In genomic region chr9:125295642-125296041, GRCh38 we compare ENCODE assay signal across 22 cellular contexts.
"Had no signal": no experiment of that assay in that cellular context is flagged by ENCODE, and none has a peak within 500 bp of the region (broad histone marks: within the 10 kb centered on the region; RNA-seq: fewer than 3 reads in every experiment).

No MANE protein-coding gene starts in this region.

- H3K27ac Mint-ChIP-seq: nephron progenitor cell; stimulated activated naive B cell treated with anti-CD40 and anti-IgM and Interleukin-4, amounts not matched to agents 10 μg/mL and 1 μg/mL and 100 μg/mL, for 72 hours; stimulated activated naive CD8-positive, alpha-beta T cell treated with anti-CD3 and anti-CD28 coated beads, Interleukin-15, Interleukin-2, amounts not matched to agents 100 ng/mL and 50 ng/mL, for 24 hours had no signal

- H3K4me3 Mint-ChIP-seq: effector memory CD8-positive, alpha-beta T cell; naive thymus-derived CD8-positive, alpha-beta T cell; nephron progenitor cell; stimulated activated naive B cell treated with anti-CD40 and anti-IgM and Interleukin-4, amounts not matched to agents 10 μg/mL and 1 μg/mL and 100 μg/mL, for 72 hours; stimulated activated naive CD8-positive, alpha-beta T cell treated with anti-CD3 and anti-CD28 coated beads, Interleukin-15, Interleukin-2, amounts not matched to agents 100 ng/mL and 50 ng/mL, for 24 hours had no signal

- H3K4me1 ChIP-seq: lower lobe of right lung had no signal

- H3K9me3 Mint-ChIP-seq: effector memory CD8-positive, alpha-beta T cell; naive thymus-derived CD8-positive, alpha-beta T cell; nephron progenitor cell; stimulated activated naive B cell treated with anti-CD40 and anti-IgM and Interleukin-4, amounts not matched to agents 10 μg/mL and 1 μg/mL and 100 μg/mL, for 72 hours; stimulated activated naive CD8-positive, alpha-beta T cell treated with anti-CD3 and anti-CD28 coated beads, Interleukin-15, Interleukin-2, amounts not matched to agents 100 ng/mL and 50 ng/mL, for 24 hours had no signal

- H3K27ac ChIP-seq: esophagus squamous epithelium, lower lobe of right lung, psoas muscle, spleen, suprapubic skin had no signal

- H3K27me3 ChIP-seq: esophagus squamous epithelium, spleen, suprapubic skin, thyroid gland had no signal

- H3K9me3 ChIP-seq: esophagus squamous epithelium, lower lobe of right lung, psoas muscle, spleen, suprapubic skin, thyroid gland had no signal

- ATAC-seq: effector memory CD8-positive, alpha-beta T cell; left ventricle myocardium superior; lower lobe of right lung; naive thymus-derived CD8-positive, alpha-beta T cell; psoas muscle; right cardiac atrium; stimulated activated naive B cell treated with anti-CD40 and anti-IgM and Interleukin-4, amounts not matched to agents 10 μg/mL and 1 μg/mL and 100 μg/mL, for 72 hours had no signal

- FAIRE-seq: endometrium, frontal cortex, keratinocyte had no signal

- H3K4me1 Mint-ChIP-seq: nephron progenitor cell had no signal

- H3K27me3 Mint-ChIP-seq: effector memory CD8-positive, alpha-beta T cell; naive thymus-derived CD8-positive, alpha-beta T cell; stimulated activated naive B cell treated with anti-CD40 and anti-IgM and Interleukin-4, amounts not matched to agents 10 μg/mL and 1 μg/mL and 100 μg/mL, for 72 hours; stimulated activated naive CD8-positive, alpha-beta T cell treated with anti-CD3 and anti-CD28 coated beads, Interleukin-15, Interleukin-2, amounts not matched to agents 100 ng/mL and 50 ng/mL, for 24 hours had no signal

- H3K4me3 ChIP-seq: esophagus squamous epithelium, lower lobe of right lung, psoas muscle, skin epidermis, spleen, suprapubic skin, thyroid gland had no signal

- DNase-seq: cortex of kidney; effector memory CD8-positive, alpha-beta T cell; esophagus squamous epithelium; hypothalamus; left ventricle myocardium superior; lower lobe of right lung; naive thymus-derived CD8-positive, alpha-beta T cell; nephron progenitor cell; nucleus accumbens; psoas muscle; right cardiac atrium; spleen; stimulated activated CD4-positive, alpha-beta T cell treated with anti-CD3 and anti-CD28 coated beads, Interleukin-4, amount 100 ng/mL, for 4 hours; stimulated activated naive B cell treated with anti-CD40 and anti-IgM and Interleukin-4, amounts not matched to agents 10 μg/mL and 1 μg/mL and 100 μg/mL, for 72 hours; trophoblast cell had no signal
